In the genomic region with DNA sequence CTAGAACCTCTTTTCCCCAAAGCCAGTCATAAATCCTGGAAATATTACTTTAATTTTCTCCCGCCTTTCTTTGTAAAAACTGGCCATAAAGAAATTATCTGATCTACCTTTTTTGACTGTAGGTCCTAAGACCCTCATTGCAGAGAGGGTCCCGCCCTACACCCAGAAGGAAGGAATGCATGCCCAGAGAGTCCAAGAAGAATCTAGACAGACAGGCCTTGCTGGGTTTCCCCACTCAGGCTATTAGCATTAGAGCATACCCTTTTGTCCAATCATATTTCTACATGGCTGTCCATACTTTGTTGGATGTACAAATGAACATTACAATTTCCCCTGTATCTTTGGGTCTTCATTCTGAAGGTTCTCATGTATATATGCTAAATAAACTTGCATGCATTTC, we compare ENCODE assay signal across 1 cellular context.
TF ChIP-seq lines count a peak whose summit lies in the region.

No MANE protein-coding gene starts in this region.

TF ChIP-seq in GM23338, 12 proteins besides CTCF, POLR2A, EP300 and RAD21:
- TF ChIP-seq ZNF114 (CRISPR knock-in tag; IDR thresholded peaks at IDR 0.05) (no peak), ZNF331 (CRISPR knock-in tag; IDR thresholded peaks at IDR 0.05; ENCODE audit: low read depth) (no peak), STAT1 (IDR thresholded peaks at IDR 0.05; ENCODE audit: unreplicated experiment) (no peak), POLR2AphosphoS5 (IDR thresholded peaks at IDR 0.05; ENCODE audit: low read depth) (no peak), ETS1 (IDR thresholded peaks at IDR 0.05) (no peak), NANOG (IDR thresholded peaks at IDR 0.05; ENCODE audit: borderline replicate concordance) (no peak), JUNB (IDR thresholded peaks at IDR 0.05; ENCODE audit: unreplicated experiment) (no peak), EZH2 (IDR thresholded peaks at IDR 0.05; ENCODE audit: low read depth, unreplicated experiment) (no peak), CREB1 (CRISPR knock-in tag; IDR thresholded peaks at IDR 0.05; ENCODE audit: low read depth) (no peak), EZH2phosphoT487 (IDR thresholded peaks at IDR 0.05; ENCODE audit: unreplicated experiment) (no peak), ZNF462 (CRISPR knock-in tag; IDR thresholded peaks at IDR 0.05) (no peak)
- TF ChIP-seq, protein P1, sequence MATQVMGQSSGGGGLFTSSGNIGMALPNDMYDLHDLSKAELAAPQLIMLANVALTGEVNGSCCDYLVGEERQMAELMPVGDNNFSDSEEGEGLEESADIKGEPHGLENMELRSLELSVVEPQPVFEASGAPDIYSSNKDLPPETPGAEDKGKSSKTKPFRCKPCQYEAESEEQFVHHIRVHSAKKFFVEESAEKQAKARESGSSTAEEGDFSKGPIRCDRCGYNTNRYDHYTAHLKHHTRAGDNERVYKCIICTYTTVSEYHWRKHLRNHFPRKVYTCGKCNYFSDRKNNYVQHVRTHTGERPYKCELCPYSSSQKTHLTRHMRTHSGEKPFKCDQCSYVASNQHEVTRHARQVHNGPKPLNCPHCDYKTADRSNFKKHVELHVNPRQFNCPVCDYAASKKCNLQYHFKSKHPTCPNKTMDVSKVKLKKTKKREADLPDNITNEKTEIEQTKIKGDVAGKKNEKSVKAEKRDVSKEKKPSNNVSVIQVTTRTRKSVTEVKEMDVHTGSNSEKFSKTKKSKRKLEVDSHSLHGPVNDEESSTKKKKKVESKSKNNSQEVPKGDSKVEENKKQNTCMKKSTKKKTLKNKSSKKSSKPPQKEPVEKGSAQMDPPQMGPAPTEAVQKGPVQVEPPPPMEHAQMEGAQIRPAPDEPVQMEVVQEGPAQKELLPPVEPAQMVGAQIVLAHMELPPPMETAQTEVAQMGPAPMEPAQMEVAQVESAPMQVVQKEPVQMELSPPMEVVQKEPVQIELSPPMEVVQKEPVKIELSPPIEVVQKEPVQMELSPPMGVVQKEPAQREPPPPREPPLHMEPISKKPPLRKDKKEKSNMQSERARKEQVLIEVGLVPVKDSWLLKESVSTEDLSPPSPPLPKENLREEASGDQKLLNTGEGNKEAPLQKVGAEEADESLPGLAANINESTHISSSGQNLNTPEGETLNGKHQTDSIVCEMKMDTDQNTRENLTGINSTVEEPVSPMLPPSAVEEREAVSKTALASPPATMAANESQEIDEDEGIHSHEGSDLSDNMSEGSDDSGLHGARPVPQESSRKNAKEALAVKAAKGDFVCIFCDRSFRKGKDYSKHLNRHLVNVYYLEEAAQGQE (IDR thresholded peaks at IDR 0.05; ENCODE audit: unreplicated experiment): no peak
